ENCODE assay signal across 8 cellular contexts in the genomic region with DNA sequence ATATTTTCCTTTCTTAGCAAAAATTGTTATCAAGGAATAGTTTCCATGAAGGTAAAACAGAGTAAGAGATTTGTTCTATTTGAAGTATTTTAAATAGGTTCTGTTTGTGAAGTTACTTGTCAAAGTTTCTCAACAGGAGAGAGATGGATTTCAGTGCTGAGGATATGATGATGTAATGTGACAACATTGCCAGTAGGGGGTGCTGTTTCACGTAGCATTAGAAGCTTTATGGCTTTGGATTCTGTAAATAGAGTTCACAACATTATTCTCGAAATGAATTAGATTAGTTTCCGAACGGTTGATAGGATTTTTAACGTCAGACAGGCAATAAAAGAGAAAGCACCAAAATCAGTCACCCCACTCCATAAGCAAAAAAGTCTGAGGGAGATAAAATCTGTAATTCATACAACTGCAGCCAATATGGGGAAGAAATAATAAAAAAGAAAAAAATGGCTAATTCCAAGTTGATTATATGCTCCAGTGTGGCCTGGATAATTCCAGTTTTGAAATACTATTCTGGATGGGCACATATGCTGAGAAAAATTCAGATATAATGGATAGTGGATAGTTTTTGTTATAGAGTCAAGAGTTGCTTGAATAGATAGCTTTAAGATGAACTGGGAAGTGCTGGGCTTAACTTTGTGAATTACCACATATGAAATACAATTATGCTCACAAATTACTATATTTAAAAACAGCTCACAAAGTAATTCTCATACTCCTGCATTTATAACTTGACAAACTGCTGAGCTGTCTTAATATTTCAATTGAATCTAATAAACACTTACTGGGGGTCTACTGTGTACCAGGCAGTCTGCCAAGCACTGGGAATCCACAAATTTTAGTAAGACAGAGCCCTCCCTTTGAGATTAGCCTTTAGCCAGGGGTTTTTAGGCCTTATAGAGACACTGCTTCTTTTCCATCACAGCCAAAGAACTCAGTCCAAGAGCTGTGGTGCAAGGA.
DNase-seq lines count a peak whose midpoint lies in the region; ATAC-seq lines count a peak whose summit lies in the region.

No MANE protein-coding gene starts in this region.

- peaks cover 7 to 12% of the 10 kb centered on the region in 2 donors for H3K27me3 Mint-ChIP-seq in CD8-positive, alpha-beta memory T cell
- H3K27me3 Mint-ChIP-seq in activated CD4-positive, alpha-beta memory T cell treated with anti-CD3 and anti-CD28 coated beads, Interleukin-2, amount 10 ng/mL, durations not matched to agents 7 days and 5 days = peaks cover 11% of the 10 kb centered on the region

- H3K4me3 ChIP-seq in CD8-positive, alpha-beta memory T cell (ENCODE audit: low read length) = no peak overlapping the region

- H3K27ac Mint-ChIP-seq in CD8-positive, alpha-beta memory T cell = no peak overlapping the region
- H3K27ac Mint-ChIP-seq in activated CD4-positive, alpha-beta memory T cell treated with anti-CD3 and anti-CD28 coated beads, Interleukin-2, amount 10 ng/mL, durations not matched to agents 7 days and 5 days = no peak overlapping the region

- peak in 3 of 5 donors; percentile 15 to 35 (median 30) for DNase-seq in CD8-positive, alpha-beta memory T cell
- DNase-seq in NCI-H2196 (lab: John Stamatoyannopoulos, UW; ENCODE audit: unreplicated experiment) = peak; percentile 30
- DNase-seq in activated CD4-positive, alpha-beta memory T cell treated with anti-CD3 and anti-CD28 coated beads, Interleukin-2, amount 10 ng/mL, durations not matched to agents 7 days and 5 days = peak; percentile 21
- DNase-seq in foreskin melanocyte = peak; percentile 44
- peak; percentile 7 for DNase-seq in pulmonary artery endothelial cell (ENCODE audit: low read depth, low spot score)
- no peak for DNase-seq in ecto neural progenitor cell (ENCODE audit: low spot score)

- POLR2A ChIA-PET in CD8-positive, alpha-beta memory T cell (lab: Charles Lee) = no interaction called here
- POLR2A ChIA-PET in activated CD4-positive, alpha-beta memory T cell treated with anti-CD3 and anti-CD28 coated beads, Interleukin-2, amount 10 ng/mL, durations not matched to agents 7 days and 5 days (lab: Charles Lee) = no interaction called here

- H3K36me3 ChIP-seq in CD8-positive, alpha-beta memory T cell (ENCODE audit: insufficient read depth, low read length) = no peaks in the 10 kb centered on the region

- no peak overlapping the region for H3K4me3 Mint-ChIP-seq in CD8-positive, alpha-beta memory T cell
- H3K4me3 Mint-ChIP-seq in activated CD4-positive, alpha-beta memory T cell treated with anti-CD3 and anti-CD28 coated beads, Interleukin-2, amount 10 ng/mL, durations not matched to agents 7 days and 5 days = no peak overlapping the region

- no peaks in the 10 kb centered on the region for H3K36me3 Mint-ChIP-seq in CD8-positive, alpha-beta memory T cell
- H3K36me3 Mint-ChIP-seq in activated CD4-positive, alpha-beta memory T cell treated with anti-CD3 and anti-CD28 coated beads, Interleukin-2, amount 10 ng/mL, durations not matched to agents 7 days and 5 days (ENCODE audit: low read depth) = no peaks in the 10 kb centered on the region

- H3K4me1 ChIP-seq in CD8-positive, alpha-beta memory T cell (ENCODE audit: insufficient read depth, low read length) = no peaks in the 10 kb centered on the region

- CTCF ChIA-PET in CD8-positive, alpha-beta memory T cell (lab: Charles Lee) = interaction anchor here (0.7 to 3.9 kb wide), 6 partner anchors 11 to 188 kb away, joined by 3 to 19 read pairs (median 3); no protein-coding TSS in a partner anchor
- CTCF ChIA-PET in activated CD4-positive, alpha-beta memory T cell treated with anti-CD3 and anti-CD28 coated beads, Interleukin-2, amount 10 ng/mL, durations not matched to agents 7 days and 5 days (lab: Charles Lee) = interaction anchor here (0.5 to 8.1 kb wide), 15 partner anchors 11 to 858 kb away, joined by 3 to 72 read pairs (median 3); no protein-coding TSS in a partner anchor

- peak; percentile 78 for ATAC-seq in GM18511 (IDR thresholded peaks at IDR 0.05; ENCODE audit: unreplicated experiment)
- peak; percentile 68 for ATAC-seq in HG03135 (IDR thresholded peaks at IDR 0.05; ENCODE audit: unreplicated experiment)

- H3K27ac ChIP-seq in CD8-positive, alpha-beta memory T cell (ENCODE audit: low read depth, low read length) = no peak overlapping the region

- no peaks in the 10 kb centered on the region for H3K9me3 Mint-ChIP-seq in CD8-positive, alpha-beta memory T cell
- no peaks in the 10 kb centered on the region for H3K9me3 Mint-ChIP-seq in activated CD4-positive, alpha-beta memory T cell treated with anti-CD3 and anti-CD28 coated beads, Interleukin-2, amount 10 ng/mL, durations not matched to agents 7 days and 5 days

- peaks cover 1 to 4% (median 4%) of the 10 kb centered on the region in 3 donors for H3K4me1 Mint-ChIP-seq in CD8-positive, alpha-beta memory T cell
- H3K4me1 Mint-ChIP-seq in activated CD4-positive, alpha-beta memory T cell treated with anti-CD3 and anti-CD28 coated beads, Interleukin-2, amount 10 ng/mL, durations not matched to agents 7 days and 5 days = peaks cover 2% of the 10 kb centered on the region

- H3K9me3 ChIP-seq in CD8-positive, alpha-beta memory T cell (ENCODE audit: low read length) = no peaks in the 10 kb centered on the region

- H3K27me3 ChIP-seq in CD8-positive, alpha-beta memory T cell (ENCODE audit: insufficient read depth, low read length, poor library complexity, severe bottlenecking) = no peaks in the 10 kb centered on the region
